ENCODE assay signal across 21 cellular contexts in the genomic region with DNA sequence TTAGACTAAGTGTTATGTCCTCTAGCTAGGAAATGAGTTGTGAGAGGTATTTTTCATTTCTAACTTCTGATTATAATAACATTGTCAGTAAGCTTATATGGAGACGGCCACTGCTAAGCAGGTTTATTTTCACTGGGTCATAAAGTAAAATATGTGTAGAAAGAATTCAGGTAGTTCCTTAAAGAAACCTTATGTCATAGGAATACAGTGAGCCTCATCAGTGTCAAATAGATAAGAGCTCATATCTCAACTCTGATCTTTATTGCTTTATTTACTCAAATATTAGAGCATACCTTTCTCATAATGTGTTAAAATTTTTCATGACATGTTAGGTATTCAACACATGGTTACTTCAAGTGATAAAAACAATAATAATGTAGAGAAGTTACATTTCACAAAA.
DNase-seq lines count a peak whose midpoint lies in the region; ATAC-seq, FAIRE-seq and TF ChIP-seq lines count a peak whose summit lies in the region.
"Had no signal": no experiment of that assay in that cellular context is flagged by ENCODE, and none has a peak within 500 bp of the region (broad histone marks: within the 10 kb centered on the region; RNA-seq: fewer than 3 reads in every experiment).

No MANE protein-coding gene starts in this region.

- no peak overlapping the region for H3K27ac ChIP-seq in GM23338 (ENCODE audit: low read depth)
- H3K27ac ChIP-seq in HUES6 (ENCODE audit: low read depth, low read length), result 0 out of 2 replicates have a peak overlapping the region, but pooled peaks have one; percentile 11
- peak overlapping the region; percentile 45 for H3K27ac ChIP-seq in VCaP
- H3K27ac ChIP-seq: 22Rv1, BLaER1, C4-2B had no signal

- H3K9me3 Mint-ChIP-seq in GM23338, result no peaks in the 10 kb centered on the region
- H3K9me3 Mint-ChIP-seq in activated CD4-positive, alpha-beta T cell treated with anti-CD3 and anti-CD28 coated beads for 36 hours (ENCODE audit: low read depth), result peaks cover 2% of the 10 kb centered on the region

- H3K27me3 ChIP-seq in GM23338 (ENCODE audit: insufficient read depth), result no peaks in the 10 kb centered on the region
- H3K27me3 ChIP-seq in HUES6 (ENCODE audit: control insufficient read depth, insufficient read depth, low read length), result no peaks in the 10 kb centered on the region
- H3K27me3 ChIP-seq: BLaER1 had no signal

- H3K36me3 ChIP-seq in GM23338 (ENCODE audit: insufficient read depth) (no peaks in the 10 kb centered on the region), HUES6 (ENCODE audit: control insufficient read depth, insufficient read depth, low read length) (no peaks in the 10 kb centered on the region)
- H3K36me3 ChIP-seq: BLaER1 had no signal

- H3K4me3 ChIP-seq in GM23338 (no peak overlapping the region), HUES6 (ENCODE audit: low read depth, low read length) (no peak overlapping the region)
- H3K4me3 ChIP-seq: BLaER1 had no signal

- no peak overlapping the region for H3K9ac ChIP-seq in HUES6 (ENCODE audit: low read length)
- H3K9ac ChIP-seq: BLaER1 had no signal

- H3K36me3 Mint-ChIP-seq in GM23338 (ENCODE audit: low read depth), result no peaks in the 10 kb centered on the region
- no peaks in the 10 kb centered on the region for H3K36me3 Mint-ChIP-seq in activated CD4-positive, alpha-beta T cell treated with anti-CD3 and anti-CD28 coated beads for 36 hours (ENCODE audit: low read depth)
- H3K36me3 Mint-ChIP-seq: CD4-positive, CD25-positive, alpha-beta regulatory T cell; CD8-positive, alpha-beta T cell had no signal

- H2AFZ ChIP-seq in GM23338, result no peak overlapping the region

- no peaks in the 10 kb centered on the region for H3K9me2 ChIP-seq in GM23338 (ENCODE audit: insufficient read depth)

- POLR2A ChIA-PET in activated CD4-positive, alpha-beta T cell treated with anti-CD3 and anti-CD28 coated beads for 36 hours (lab: Charles Lee), result no interaction called here

- no peak overlapping the region for H3K27ac Mint-ChIP-seq in GM23338
- no peak overlapping the region for H3K27ac Mint-ChIP-seq in activated CD4-positive, alpha-beta T cell treated with anti-CD3 and anti-CD28 coated beads for 36 hours
- H3K27ac Mint-ChIP-seq: B cell; CD4-positive, CD25-positive, alpha-beta regulatory T cell; CD8-positive, alpha-beta T cell had no signal

- H3K4me1 ChIP-seq in GM23338 (ENCODE audit: insufficient read depth), result peaks cover 23% of the 10 kb centered on the region
- H3K4me1 ChIP-seq in HUES6 (ENCODE audit: control insufficient read depth, insufficient read depth, low read length), result peaks cover 18% of the 10 kb centered on the region
- H3K4me1 ChIP-seq: BLaER1 had no signal

- H3K9me3 ChIP-seq in HUES6 (ENCODE audit: control insufficient read depth, insufficient read depth, low read depth, low read length), result no peaks in the 10 kb centered on the region
- H3K9me3 ChIP-seq: BLaER1 had no signal

- ATAC-seq in GM23338, result no peak
- no peak for ATAC-seq in GM18907 (IDR thresholded peaks at IDR 0.05; ENCODE audit: unreplicated experiment)
- ATAC-seq in activated CD4-positive, alpha-beta T cell treated with anti-CD3 and anti-CD28 coated beads for 36 hours, result no peak
- ATAC-seq: CD8-positive, alpha-beta T cell; HCT116 had no signal

- H3F3A ChIP-seq in GM23338 (replicated peaks; ENCODE audit: low read depth), result no peaks in the 10 kb centered on the region

- H3K4me3 Mint-ChIP-seq in GM23338, result no peak overlapping the region
- H3K4me3 Mint-ChIP-seq in activated CD4-positive, alpha-beta T cell treated with anti-CD3 and anti-CD28 coated beads for 36 hours, result no peak overlapping the region
- H3K4me3 Mint-ChIP-seq: B cell; CD4-positive, CD25-positive, alpha-beta regulatory T cell; CD8-positive, alpha-beta T cell; H9 had no signal

- TF ChIP-seq CTCF in GM23338 (conservative IDR thresholded peaks at IDR 0.05; ENCODE audit: low read depth in 2 of 2) (no peak), VCaP (conservative IDR thresholded peaks at IDR 0.05) (no peak)

- peak; percentile 50 for FAIRE-seq in endometrium (lab: Jason Lieb, UNC)
- FAIRE-seq: GM12891, GM18507 had no signal

- H3K4me1 Mint-ChIP-seq in GM23338, result peaks cover 27% of the 10 kb centered on the region
- H3K4me1 Mint-ChIP-seq in activated CD4-positive, alpha-beta T cell treated with anti-CD3 and anti-CD28 coated beads for 36 hours, result no peaks in the 10 kb centered on the region
- H3K4me1 Mint-ChIP-seq: B cell; CD4-positive, CD25-positive, alpha-beta regulatory T cell had no signal

- DNase-seq in GM23338 (ENCODE audit: low spot score), result no peak
- no peak for DNase-seq in NCI-H2107 (lab: John Stamatoyannopoulos, UW)
- no peak for DNase-seq in activated CD4-positive, alpha-beta T cell treated with anti-CD3 and anti-CD28 coated beads for 36 hours
- DNase-seq in SK-N-DZ (ENCODE audit: low spot score), result no peak
- DNase-seq: CD4-positive, CD25-positive, alpha-beta regulatory T cell; CD8-positive, alpha-beta T cell; DMS53; DMS79 treated with DMSO at 0.1 percent for 48 hours; GF-D8; H9 had no signal

- H3K79me2 ChIP-seq in GM23338 (replicated peaks; ENCODE audit: insufficient read depth), result no peaks in the 10 kb centered on the region

- H3K4me2 ChIP-seq in GM23338, result peak overlapping the region; percentile 17; the same call in 1 of the 2 replicates
- H3K4me2 ChIP-seq: BLaER1 had no signal

- intact Hi-C loops in activated CD4-positive, alpha-beta T cell treated with anti-CD3 and anti-CD28 coated beads for 36 hours (cut with DNase I, micrococcal nuclease), result no loop called here

- H3K27me3 Mint-ChIP-seq in GM23338 (ENCODE audit: insufficient read depth, low read depth, poor library complexity), result peaks cover 4% of the 10 kb centered on the region
- no peaks in the 10 kb centered on the region for H3K27me3 Mint-ChIP-seq in activated CD4-positive, alpha-beta T cell treated with anti-CD3 and anti-CD28 coated beads for 36 hours
- H3K27me3 Mint-ChIP-seq: B cell; CD4-positive, CD25-positive, alpha-beta regulatory T cell had no signal

- H4K20me1 ChIP-seq in GM23338 (replicated peaks; ENCODE audit: insufficient read depth), result no peaks in the 10 kb centered on the region
- H4K20me1 ChIP-seq: BLaER1 had no signal

- CTCF ChIA-PET in activated CD4-positive, alpha-beta T cell treated with anti-CD3 and anti-CD28 coated beads for 36 hours (lab: Charles Lee), result interaction anchor here (0.6 kb wide), 1 partner anchor 61 kb away, joined by 3 read pairs; no protein-coding TSS in a partner anchor

TF ChIP-seq in GM23338, 12 proteins besides CTCF, POLR2A, EP300 and RAD21:
- TF ChIP-seq EZH2 (IDR thresholded peaks at IDR 0.05; ENCODE audit: low read depth, unreplicated experiment), result no peak
- no peak for TF ChIP-seq CREB1 (CRISPR knock-in tag; IDR thresholded peaks at IDR 0.05; ENCODE audit: low read depth)
- TF ChIP-seq STAT1 (IDR thresholded peaks at IDR 0.05; ENCODE audit: unreplicated experiment), result no peak
